Comparison of ENCODE assay signal across 33 cellular contexts in the genomic region with DNA sequence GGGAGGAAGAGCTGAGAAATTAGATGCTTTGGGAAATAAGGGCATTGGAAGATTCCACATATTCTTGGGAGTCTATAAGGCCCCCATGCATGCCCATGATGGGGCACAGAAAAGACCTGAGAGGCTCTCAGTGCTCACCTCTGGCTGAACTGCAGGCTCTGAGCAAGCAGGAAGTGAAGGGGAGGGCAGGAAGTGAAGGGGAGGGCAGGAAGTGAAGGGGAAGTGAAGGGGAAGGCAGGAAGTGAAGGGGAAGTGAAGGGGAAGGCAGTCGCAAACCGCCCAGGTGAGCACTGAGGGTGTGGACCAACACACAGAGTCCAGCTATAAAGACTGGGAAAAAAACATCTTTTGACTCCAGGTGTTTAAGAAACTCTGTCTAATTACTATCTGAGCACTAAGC. TPM values are rescaled to one million over a fixed set of nuclear protein-coding genes. Genes with fewer than 3 reads are reported as not detected.
DNase-seq lines count a peak whose midpoint lies in the region; ATAC-seq and TF ChIP-seq lines count a peak whose summit lies in the region.
"Had no signal": no experiment of that assay in that cellular context is flagged by ENCODE, and none has a peak within 500 bp of the region (broad histone marks: within the 10 kb centered on the region; RNA-seq: fewer than 3 reads in every experiment).

No MANE protein-coding gene starts in this region.

- H3K9ac ChIP-seq in Karpas-422 (ENCODE audit: low read length): no peak overlapping the region
- H3K9ac ChIP-seq: KMS-11, parathyroid adenoma had no signal

- H4K20me1 ChIP-seq in Karpas-422 (ENCODE audit: insufficient read depth, low read depth, low read length): no peaks in the 10 kb centered on the region

- H3K27ac ChIP-seq in Karpas-422 (ENCODE audit: low read length): no peak overlapping the region
- H3K27ac ChIP-seq: epithelial cell of prostate, KMS-11, parathyroid adenoma, tibial artery, vagina had no signal

- TF ChIP-seq CTCF in neural crest cell (conservative IDR thresholded peaks at IDR 0.05): no peak
- no peak for TF ChIP-seq CTCF in GM13976 (IDR thresholded peaks at IDR 0.05; ENCODE audit: borderline replicate concordance, control extremely low read depth, extremely low read depth, insufficient read depth, missing control alignments)

- peak overlapping the region; percentile 43; the same call in 1 of the 2 replicates for H2AFZ ChIP-seq in Karpas-422 (ENCODE audit: low read length)
- H2AFZ ChIP-seq: parathyroid adenoma had no signal

- H3K79me2 ChIP-seq in Karpas-422 (ENCODE audit: low read length): no peaks in the 10 kb centered on the region
- H3K79me2 ChIP-seq: parathyroid adenoma had no signal

- H3K27me3 ChIP-seq in Karpas-422 (ENCODE audit: low read length): no peaks in the 10 kb centered on the region
- H3K27me3 ChIP-seq: vagina had no signal

- peak; percentile 28 for DNase-seq in activated T-cell treated with anti-CD3 and anti-CD28 coated beads, Interleukin-2, amount 50 U/mL, for 24 hours
- DNase-seq in activated T-cell treated with anti-CD3 and anti-CD28 coated beads, Interleukin-2, amount 50 U/mL, for 1 hour: no peak
- DNase-seq in Karpas-422: peak; percentile 49
- no peak for DNase-seq in activated naive CD8-positive, alpha-beta T cell treated with anti-CD3 and anti-CD28 coated beads, Interleukin-2, amount 50 U/mL, for 24 hours
- DNase-seq in neural crest cell (ENCODE audit: low read depth, low spot score): no peak
- no peak for DNase-seq in NCI-H2171 (lab: John Stamatoyannopoulos, UW)
- DNase-seq in NCI-H2107 treated with DMSO at 0.1 percent for 48 hours (lab: John Stamatoyannopoulos, UW; ENCODE audit: unreplicated experiment): no peak
- DNase-seq in GM13976 (ENCODE audit: low spot score): no peak
- DNase-seq: activated CD4-positive, alpha-beta T cell treated with anti-CD3 and anti-CD28 coated beads, Interleukin-2, amount 50 U/mL, for 48 hours; activated CD4-positive, CD25-positive, alpha-beta regulatory T cell; activated effector memory CD4-positive, alpha-beta T cell treated with anti-CD3 and anti-CD28 coated beads, Interleukin-2, amount 50 U/mL, for 16 hours; DMS153; effector CD4-positive, alpha-beta T cell; left colon; mammary epithelial cell; MM.1S; mucosa of descending colon; NCI-H1930; NCI-H526; NK-92 treated with Interleukin-12 subunit alpha and Interleukin-12 subunit beta, amount 100 ng/mL, for 24 hours; right cardiac atrium; spleen; stimulated activated CD8-positive, alpha-beta memory T cell treated with anti-CD3 and anti-CD28 coated beads, Interleukin-4, amount 100 ng/mL, for 48 hours; tibial artery had no signal

- 0 out of 2 replicates have a peak, but pooled peaks cover 3% of the 10 kb centered on the region for H3K36me3 ChIP-seq in Karpas-422 (ENCODE audit: insufficient read depth, low read length)
- H3K36me3 ChIP-seq: spleen, tibial artery, vagina had no signal

- peaks cover 28% of the 10 kb centered on the region for H3K9me3 Mint-ChIP-seq in activated T-cell treated with anti-CD3 and anti-CD28 coated beads, Interleukin-2, amount 50 U/mL, for 24 hours
- peaks cover 43% of the 10 kb centered on the region for H3K9me3 Mint-ChIP-seq in activated naive CD8-positive, alpha-beta T cell treated with anti-CD3 and anti-CD28 coated beads, Interleukin-2, amount 50 U/mL, for 24 hours
- peaks cover 18% of the 10 kb centered on the region for H3K9me3 Mint-ChIP-seq in neural crest cell

- peaks cover 20% of the 10 kb centered on the region for H3K4me1 Mint-ChIP-seq in activated T-cell treated with anti-CD3 and anti-CD28 coated beads, Interleukin-2, amount 50 U/mL, for 24 hours (ENCODE audit: low read depth)
- H3K4me1 Mint-ChIP-seq in activated naive CD8-positive, alpha-beta T cell treated with anti-CD3 and anti-CD28 coated beads, Interleukin-2, amount 50 U/mL, for 24 hours: peaks cover 23% of the 10 kb centered on the region
- H3K4me1 Mint-ChIP-seq in neural crest cell: no peaks in the 10 kb centered on the region

- H3K9me2 ChIP-seq in Karpas-422 (replicated peaks; ENCODE audit: insufficient read depth, low read length): no peaks in the 10 kb centered on the region

- no peak overlapping the region for H3K4me2 ChIP-seq in Karpas-422 (ENCODE audit: low read depth, low read length, poor library complexity, severe bottlenecking)
- H3K4me2 ChIP-seq: KMS-11 had no signal

- H3K36me3 Mint-ChIP-seq in activated T-cell treated with anti-CD3 and anti-CD28 coated beads, Interleukin-2, amount 50 U/mL, for 24 hours (ENCODE audit: low read depth): peaks cover 3% of the 10 kb centered on the region
- peaks cover 12% of the 10 kb centered on the region for H3K36me3 Mint-ChIP-seq in activated naive CD8-positive, alpha-beta T cell treated with anti-CD3 and anti-CD28 coated beads, Interleukin-2, amount 50 U/mL, for 24 hours (ENCODE audit: low read depth)
- peaks cover 5% of the 10 kb centered on the region for H3K36me3 Mint-ChIP-seq in neural crest cell (ENCODE audit: low read depth)

- peak overlapping the region; percentile 66 for H3K27ac Mint-ChIP-seq in activated T-cell treated with anti-CD3 and anti-CD28 coated beads, Interleukin-2, amount 50 U/mL, for 24 hours
- peak overlapping the region; percentile 26 for H3K27ac Mint-ChIP-seq in activated naive CD8-positive, alpha-beta T cell treated with anti-CD3 and anti-CD28 coated beads, Interleukin-2, amount 50 U/mL, for 24 hours
- H3K27ac Mint-ChIP-seq in neural crest cell (ENCODE audit: unreplicated experiment): peak overlapping the region; percentile 30

- no peaks in the 10 kb centered on the region for H3K27me3 Mint-ChIP-seq in activated T-cell treated with anti-CD3 and anti-CD28 coated beads, Interleukin-2, amount 50 U/mL, for 24 hours
- H3K27me3 Mint-ChIP-seq in activated naive CD8-positive, alpha-beta T cell treated with anti-CD3 and anti-CD28 coated beads, Interleukin-2, amount 50 U/mL, for 24 hours: no peaks in the 10 kb centered on the region
- H3K27me3 Mint-ChIP-seq in neural crest cell (ENCODE audit: low read depth): peaks cover 16% of the 10 kb centered on the region

- H3K9me3 ChIP-seq in Karpas-422 (ENCODE audit: low read length): peaks cover 12% of the 10 kb centered on the region
- H3K9me3 ChIP-seq: vagina had no signal

- ATAC-seq in activated naive CD8-positive, alpha-beta T cell treated with anti-CD3 and anti-CD28 coated beads, Interleukin-2, amount 50 U/mL, for 24 hours: no peak
- ATAC-seq: HCT116, left colon, mucosa of descending colon, right cardiac atrium had no signal

- H3K4me3 ChIP-seq in Karpas-422 (ENCODE audit: low read length): no peak overlapping the region
- H3K4me3 ChIP-seq: mucosa of descending colon, spleen, tibial artery, vagina had no signal

- no peaks in the 10 kb centered on the region for H3K4me1 ChIP-seq in Karpas-422 (ENCODE audit: low read length)
- H3K4me1 ChIP-seq: parathyroid adenoma, tibial artery, vagina had no signal

- H3K4me3 Mint-ChIP-seq in activated T-cell treated with anti-CD3 and anti-CD28 coated beads, Interleukin-2, amount 50 U/mL, for 24 hours: no peak overlapping the region
- no peak overlapping the region for H3K4me3 Mint-ChIP-seq in activated naive CD8-positive, alpha-beta T cell treated with anti-CD3 and anti-CD28 coated beads, Interleukin-2, amount 50 U/mL, for 24 hours
- no peak overlapping the region for H3K4me3 Mint-ChIP-seq in neural crest cell

- in situ Hi-C loops in GM13976 (cut with MboI; ENCODE audit: low sequenced_read_pairs, unreplicated experiment): no loop called here

RNA-seq across cellular contexts. Expression of gene KRTAP10-9, which starts 3.5 kb away (rescaled TPM):
- not detected in 2 replicates for total RNA-seq in Karpas-422 (2014; rRNA removed; shearing (Covaris generic); ENCODE audit: low replicate concordance)
- not detected in 2 replicates for total RNA-seq in neural crest cell
- total RNA-seq: A172; chondrocyte; left colon; mammary epithelial cell; mucosa of descending colon; right cardiac atrium; SK-MEL-5; spleen; T-helper 1 cell treated with Interleukin-12 subunit alpha and Interleukin-12 subunit beta and Interleukin-4 antibody, amounts not matched to agents 30 ng/mL and 1 ng/mL, for 36 hours; vagina had no signal

RNA-seq across cellular contexts. Expression of gene KRTAP10-10, which starts 6.7 kb away (rescaled TPM):
- not detected in 2 replicates for total RNA-seq in Karpas-422 (2014; rRNA removed; shearing (Covaris generic); ENCODE audit: low replicate concordance)
- not detected in 2 replicates for total RNA-seq in neural crest cell
- total RNA-seq: A172; chondrocyte; left colon; mammary epithelial cell; mucosa of descending colon; right cardiac atrium; SK-MEL-5; spleen; T-helper 1 cell treated with Interleukin-12 subunit alpha and Interleukin-12 subunit beta and Interleukin-4 antibody, amounts not matched to agents 30 ng/mL and 1 ng/mL, for 36 hours; vagina had no signal

RNA-seq across cellular contexts. Expression of gene KRTAP10-11, which starts 15.8 kb away (rescaled TPM):
- not detected in 2 replicates for total RNA-seq in Karpas-422 (2014; rRNA removed; shearing (Covaris generic); ENCODE audit: low replicate concordance)
- total RNA-seq in neural crest cell: not detected in 2 replicates
- total RNA-seq: A172; chondrocyte; left colon; mammary epithelial cell; mucosa of descending colon; right cardiac atrium; SK-MEL-5; spleen; T-helper 1 cell treated with Interleukin-12 subunit alpha and Interleukin-12 subunit beta and Interleukin-4 antibody, amounts not matched to agents 30 ng/mL and 1 ng/mL, for 36 hours; vagina had no signal

RNA-seq across cellular contexts. Expression of gene KRTAP10-8, which starts 18.6 kb away (rescaled TPM):
- not detected in 2 replicates for total RNA-seq in Karpas-422 (2014; rRNA removed; shearing (Covaris generic); ENCODE audit: low replicate concordance)
- total RNA-seq in neural crest cell: not detected in 2 replicates
- total RNA-seq: A172; chondrocyte; left colon; mammary epithelial cell; mucosa of descending colon; right cardiac atrium; SK-MEL-5; spleen; T-helper 1 cell treated with Interleukin-12 subunit alpha and Interleukin-12 subunit beta and Interleukin-4 antibody, amounts not matched to agents 30 ng/mL and 1 ng/mL, for 36 hours; vagina had no signal

RNA-seq across cellular contexts. Expression of gene KRTAP12-4, which starts 24.0 kb away (rescaled TPM):
- total RNA-seq in Karpas-422 (2014; rRNA removed; shearing (Covaris generic); ENCODE audit: low replicate concordance): not detected in 2 replicates
- not detected in 2 replicates for total RNA-seq in neural crest cell
- total RNA-seq: A172; chondrocyte; left colon; mammary epithelial cell; mucosa of descending colon; right cardiac atrium; SK-MEL-5; spleen; T-helper 1 cell treated with Interleukin-12 subunit alpha and Interleukin-12 subunit beta and Interleukin-4 antibody, amounts not matched to agents 30 ng/mL and 1 ng/mL, for 36 hours; vagina had no signal

Comparison
In these comparisons a context has a peak if more than half of its experiments do, and no peak if none do; other contexts are left out.
1. DNase-seq: peak in activated T-cell treated with anti-CD3 and anti-CD28 coated beads, Interleukin-2, amount 50 U/mL, for 24 hours (single experiment) and Karpas-422 (single experiment); none in activated T-cell treated with anti-CD3 and anti-CD28 coated beads, Interleukin-2, amount 50 U/mL, for 1 hour (single experiment), activated naive CD8-positive, alpha-beta T cell treated with anti-CD3 and anti-CD28 coated beads, Interleukin-2, amount 50 U/mL, for 24 hours (single experiment), neural crest cell (single experiment), NCI-H2171 (single experiment), NCI-H2107 treated with DMSO at 0.1 percent for 48 hours (single experiment) and GM13976 (single experiment).
2. Peak in every context shown above with its lines, with median percentiles within 50 percentile points of each other: H3K27ac Mint-ChIP-seq.